ENCODE assay signal across 25 cellular contexts in the genomic region with DNA sequence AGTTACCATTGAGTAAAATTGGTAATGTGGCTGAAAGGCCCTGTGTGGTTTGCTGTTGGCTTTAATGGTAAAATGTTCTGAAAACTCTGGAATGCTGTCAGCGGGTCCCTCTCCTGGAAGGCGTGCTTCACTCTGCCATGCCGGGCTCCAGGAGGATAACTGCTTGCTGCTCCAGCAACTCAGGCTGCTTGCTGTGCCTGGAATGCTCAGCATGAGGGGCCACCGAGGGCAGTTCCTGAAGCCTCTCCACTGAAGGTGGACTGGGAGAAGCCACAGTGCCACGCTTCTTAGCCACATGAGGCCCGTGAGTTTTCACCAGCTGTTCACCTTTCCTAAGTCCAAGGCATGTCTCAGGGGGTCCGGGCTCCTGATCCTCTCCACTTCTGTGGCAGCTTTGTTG.
"Had no signal": no experiment of that assay in that cellular context is flagged by ENCODE, and none has a peak within 500 bp of the region (broad histone marks: within the 10 kb centered on the region; RNA-seq: fewer than 3 reads in every experiment).

No MANE protein-coding gene starts in this region.

- H3K4me2 ChIP-seq: hepatocyte, smooth muscle cell had no signal

- H2AFZ ChIP-seq: hepatocyte had no signal

- H3K9me3 Mint-ChIP-seq: naive thymus-derived CD8-positive, alpha-beta T cell; stimulated activated naive CD8-positive, alpha-beta T cell treated with anti-CD3 and anti-CD28 coated beads, Interleukin-15, amount 100 ng/mL, for 72 hours had no signal

- H3K27ac Mint-ChIP-seq: naive thymus-derived CD8-positive, alpha-beta T cell; nephron progenitor cell; stimulated activated naive CD8-positive, alpha-beta T cell treated with anti-CD3 and anti-CD28 coated beads, Interleukin-15, amount 100 ng/mL, for 72 hours had no signal

- H3K4me1 Mint-ChIP-seq: naive thymus-derived CD8-positive, alpha-beta T cell; nephron progenitor cell; stimulated activated naive CD8-positive, alpha-beta T cell treated with anti-CD3 and anti-CD28 coated beads, Interleukin-15, amount 100 ng/mL, for 72 hours had no signal

- H3K27me3 ChIP-seq: hepatocyte, left lung, right atrium auricular region, transverse colon, upper lobe of right lung, uterus had no signal

- H3K4me3 Mint-ChIP-seq: naive thymus-derived CD8-positive, alpha-beta T cell; nephron progenitor cell; stimulated activated naive CD8-positive, alpha-beta T cell treated with anti-CD3 and anti-CD28 coated beads, Interleukin-15, amount 100 ng/mL, for 72 hours had no signal

- DNase-seq: dorsolateral prefrontal cortex; effector CD4-positive, alpha-beta T cell; foreskin fibroblast; gastrocnemius medialis; head of caudate nucleus; kidney; left lung; naive thymus-derived CD8-positive, alpha-beta T cell; nephron progenitor cell; nucleus accumbens; stimulated activated CD4-positive, alpha-beta T cell treated with anti-CD3 and anti-CD28 coated beads, Interleukin-12 subunit alpha, Interleukin-12 subunit beta, amount 100 ng/mL, for 4 hours; stimulated activated CD4-positive, alpha-beta T cell treated with anti-CD3 and anti-CD28 coated beads, Interleukin-1b, Interleukin-23, amount 100 ng/mL, for 48 hours; stimulated activated CD4-positive, alpha-beta T cell treated with anti-CD3 and anti-CD28 coated beads, Interleukin-4, amount 100 ng/mL, for 1 hour; stimulated activated CD8-positive, alpha-beta memory T cell treated with anti-CD3 and anti-CD28 coated beads, Interleukin-4, amount 100 ng/mL, for 48 hours; stimulated activated naive CD4-positive, alpha-beta T cell; stimulated activated naive CD8-positive, alpha-beta T cell treated with anti-CD3 and anti-CD28 coated beads, Interleukin-15, amount 100 ng/mL, for 72 hours; transverse colon; upper lobe of right lung; uterus had no signal

- H3K79me2 ChIP-seq: hepatocyte had no signal

- H3K4me1 ChIP-seq: gastrocnemius medialis, left lung, prostate gland, right atrium auricular region, suprapubic skin, upper lobe of right lung, uterus had no signal

- H3K27ac ChIP-seq: dorsolateral prefrontal cortex, epithelial cell of prostate, gastrocnemius medialis, hepatocyte, left lung, prostate gland, right atrium auricular region, suprapubic skin, transverse colon, upper lobe of right lung, uterus had no signal

- H3K9me3 ChIP-seq: gastrocnemius medialis, left lung, prostate gland, right atrium auricular region, suprapubic skin, transverse colon, upper lobe of right lung, uterus had no signal

- H3K36me3 ChIP-seq: gastrocnemius medialis, left lung, prostate gland, right atrium auricular region, suprapubic skin, transverse colon, upper lobe of right lung, uterus had no signal

- H3K4me3 ChIP-seq: dorsolateral prefrontal cortex, gastrocnemius medialis, hepatocyte, left lung, prostate gland, right atrium auricular region, smooth muscle cell, suprapubic skin, transverse colon, upper lobe of right lung, uterus had no signal

- H3K36me3 Mint-ChIP-seq: naive thymus-derived CD8-positive, alpha-beta T cell had no signal
